In genomic region chr2:6290212-6290611, GRCh38 we compare ENCODE assay signal across 23 cellular contexts.
"Had no signal": no experiment of that assay in that cellular context is flagged by ENCODE, and none has a peak within 500 bp of the region (broad histone marks: within the 10 kb centered on the region; RNA-seq: fewer than 3 reads in every experiment).

No MANE protein-coding gene starts in this region.

- H3K27ac ChIP-seq: epithelial cell of prostate, esophagus muscularis mucosa, gastrocnemius medialis, heart right ventricle, left ventricle myocardium inferior, neural progenitor cell, pancreas, suprapubic skin, thyroid gland had no signal

- H3K27me3 Mint-ChIP-seq: progenitor cell of endocrine pancreas, type B pancreatic cell had no signal

- H3K27me3 ChIP-seq: esophagus muscularis mucosa, gastrocnemius medialis, heart right ventricle, neural progenitor cell, pancreas, suprapubic skin, thyroid gland had no signal

- FAIRE-seq: pancreas, urothelium cell line had no signal

- H3K36me3 ChIP-seq: esophagus muscularis mucosa, gastrocnemius medialis, heart right ventricle, left ventricle myocardium inferior, neural progenitor cell, pancreas, suprapubic skin, thyroid gland had no signal

- ATAC-seq: gastrocnemius medialis; heart right ventricle; left cardiac atrium; naive thymus-derived CD4-positive, alpha-beta T cell; pancreas; right cardiac atrium; stimulated activated naive CD8-positive, alpha-beta T cell treated with anti-CD3 and anti-CD28 coated beads, Interleukin-15, Interleukin-2, amounts not matched to agents 100 U/mL and 50 U/mL, for 24 hours had no signal

- H3K9me3 ChIP-seq: esophagus muscularis mucosa, gastrocnemius medialis, heart right ventricle, left ventricle myocardium inferior, pancreas, suprapubic skin, thyroid gland had no signal

- H3K4me2 ChIP-seq: neural progenitor cell, smooth muscle cell had no signal

- H3K4me3 Mint-ChIP-seq: naive thymus-derived CD4-positive, alpha-beta T cell; neural progenitor cell; type B pancreatic cell had no signal

- H3K4me3 ChIP-seq: esophagus muscularis mucosa, gastrocnemius medialis, heart right ventricle, left ventricle myocardium inferior, lung, neural progenitor cell, pancreas, smooth muscle cell, suprapubic skin, thyroid gland had no signal

- H3K36me3 Mint-ChIP-seq: naive thymus-derived CD4-positive, alpha-beta T cell; neural progenitor cell; type B pancreatic cell had no signal

- H3K9me3 Mint-ChIP-seq: type B pancreatic cell had no signal

- DNase-seq: effector memory CD4-positive, alpha-beta T cell; gastrocnemius medialis; heart right ventricle; islet precursor cell; left cardiac atrium; left ventricle myocardium inferior; mesenchymal stem cell; naive thymus-derived CD4-positive, alpha-beta T cell; occipital lobe; pancreas; stimulated activated CD4-positive, alpha-beta T cell treated with anti-CD3 and anti-CD28 coated beads, Interleukin-2, amount 100 ng/mL, for 48 hours; stimulated activated naive CD8-positive, alpha-beta T cell treated with anti-CD3 and anti-CD28 coated beads, Interleukin-15, Interleukin-2, amounts not matched to agents 100 U/mL and 50 U/mL, for 24 hours had no signal

- H2AFZ ChIP-seq: neural progenitor cell had no signal

- H3K27ac Mint-ChIP-seq: naive thymus-derived CD4-positive, alpha-beta T cell; progenitor cell of endocrine pancreas; type B pancreatic cell had no signal

- H3K4me1 Mint-ChIP-seq: naive thymus-derived CD4-positive, alpha-beta T cell had no signal

- H3K4me1 ChIP-seq: esophagus muscularis mucosa, gastrocnemius medialis, heart right ventricle, left ventricle myocardium inferior, neural progenitor cell, pancreas, suprapubic skin had no signal

- H3K9ac ChIP-seq: neural progenitor cell had no signal
